22 cellular contexts compared by ENCODE assay signal in the genomic region with DNA sequence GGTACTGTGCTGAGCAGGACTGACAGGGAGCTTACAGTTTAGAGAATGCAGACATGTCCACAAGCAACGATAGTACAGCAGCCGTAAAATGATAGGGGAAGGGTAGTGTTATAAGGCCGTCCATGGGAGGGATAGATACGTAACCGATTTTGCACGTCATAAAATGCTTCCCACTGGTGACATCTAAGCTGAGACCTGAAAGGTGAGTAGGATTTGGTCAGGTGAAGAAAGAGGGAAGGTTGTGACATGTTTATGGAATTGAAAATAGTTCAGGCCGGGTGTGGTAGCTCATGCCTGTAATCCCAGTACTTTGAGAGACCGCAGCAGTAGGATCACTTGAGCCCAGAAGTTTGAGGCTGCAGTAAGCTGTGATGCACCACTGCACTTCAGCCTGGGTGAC. TPM values are rescaled to one million over a fixed set of nuclear protein-coding genes. Genes with fewer than 3 reads are reported as not detected.
DNase-seq lines count a peak whose midpoint lies in the region; ATAC-seq and TF ChIP-seq lines count a peak whose summit lies in the region.
"Had no signal": no experiment of that assay in that cellular context is flagged by ENCODE, and none has a peak within 500 bp of the region (broad histone marks: within the 10 kb centered on the region; RNA-seq: fewer than 3 reads in every experiment).

No MANE protein-coding gene starts in this region.

- no peak overlapping the region for H3K27ac ChIP-seq in gastrocnemius medialis
- no peak overlapping the region for H3K27ac ChIP-seq in adrenal gland
- H3K27ac ChIP-seq: BLaER1, coronary artery, SJSA1 had no signal

- in situ Hi-C loops in gastrocnemius medialis (cut with MboI; ENCODE audit: low sequenced_read_pairs in 4 of 4): no loop called here

- H3K4me3 Mint-ChIP-seq in activated T-cell treated with anti-CD3 and anti-CD28 coated beads, Interleukin-2, amount 50 U/mL, for 4 hours: peak overlapping the region; percentile 29
- H3K4me3 Mint-ChIP-seq in T-helper 17 cell (peak overlapping the region; percentile 6), glutamatergic neuron (ENCODE audit: unreplicated experiment) (peak overlapping the region; percentile 16)
- H3K4me3 Mint-ChIP-seq: effector memory CD8-positive, alpha-beta T cell had no signal

- H3K4me1 Mint-ChIP-seq in activated T-cell treated with anti-CD3 and anti-CD28 coated beads, Interleukin-2, amount 50 U/mL, for 4 hours (ENCODE audit: low read depth): peaks cover 64% of the 10 kb centered on the region
- H3K4me1 Mint-ChIP-seq in T-helper 17 cell (peaks cover 37% of the 10 kb centered on the region), glutamatergic neuron (ENCODE audit: low read depth, unreplicated experiment) (peaks cover 34% of the 10 kb centered on the region)

- H3K27ac Mint-ChIP-seq in T-helper 17 cell: peak overlapping the region; percentile 19
- no peak overlapping the region for H3K27ac Mint-ChIP-seq in glutamatergic neuron (ENCODE audit: unreplicated experiment)

- H3K9me3 ChIP-seq in T-helper 17 cell (ENCODE audit: control insufficient read depth, low read length, poor library complexity, severe bottlenecking) (no peaks in the 10 kb centered on the region), gastrocnemius medialis (no peaks in the 10 kb centered on the region), adrenal gland (replicated peaks in 1 of 3) (peaks cover 0 to 10% (median 0%) of the 10 kb centered on the region in 3 donors)

- H3K4me3 ChIP-seq in gastrocnemius medialis (no peak overlapping the region), adrenal gland (no peak overlapping the region), foreskin fibroblast (ENCODE audit: low read depth in 1 of 2, low read length in 2 of 2) (no peak overlapping the region)
- H3K4me3 ChIP-seq: BLaER1, coronary artery, lung, SJSA1, skin epidermis had no signal

- peaks cover 17% of the 10 kb centered on the region for H3K9me3 Mint-ChIP-seq in activated T-cell treated with anti-CD3 and anti-CD28 coated beads, Interleukin-2, amount 50 U/mL, for 4 hours
- H3K9me3 Mint-ChIP-seq in glutamatergic neuron (ENCODE audit: unreplicated experiment): peaks cover 9% of the 10 kb centered on the region

- H3K27me3 ChIP-seq in gastrocnemius medialis (no peaks in the 10 kb centered on the region), adrenal gland (no peaks in the 10 kb centered on the region)
- H3K27me3 ChIP-seq: BLaER1, SJSA1 had no signal

- intact Hi-C loops in gastrocnemius medialis (cut with DNase I; ENCODE audit: low total_unique reads): no loop called here
- intact Hi-C loops in adrenal gland (cut with DNase I): no loop called here

- H3K4me1 ChIP-seq in gastrocnemius medialis (peaks cover 37 to 42% of the 10 kb centered on the region in 2 donors), adrenal gland (replicated peaks in 1 of 2) (peaks cover 13 to 33% of the 10 kb centered on the region in 2 donors)
- H3K4me1 ChIP-seq: SJSA1 had no signal

- H3K27me3 Mint-ChIP-seq in activated T-cell treated with anti-CD3 and anti-CD28 coated beads, Interleukin-2, amount 50 U/mL, for 4 hours (ENCODE audit: low read depth): no peaks in the 10 kb centered on the region
- H3K27me3 Mint-ChIP-seq in T-helper 17 cell (no peaks in the 10 kb centered on the region), glutamatergic neuron (ENCODE audit: unreplicated experiment) (peaks cover 8% of the 10 kb centered on the region)
- H3K27me3 Mint-ChIP-seq: effector memory CD8-positive, alpha-beta T cell had no signal

- DNase-seq in activated T-cell treated with anti-CD3 and anti-CD28 coated beads, Interleukin-2, amount 50 U/mL, for 4 hours: no peak
- no peak for DNase-seq in activated T-cell treated with anti-CD3 and anti-CD28 coated beads, Interleukin-2, amount 50 U/mL, for 48 hours
- no peak for DNase-seq in T-helper 17 cell
- no peak for DNase-seq in glutamatergic neuron
- DNase-seq in gastrocnemius medialis: no peak
- no peak for DNase-seq in adrenal gland
- DNase-seq in foreskin fibroblast: no peak
- DNase-seq: activated CD4-positive, alpha-beta T cell treated with anti-CD3 and anti-CD28 coated beads for 1 hour; amniotic stem cell; COR-L47; effector memory CD8-positive, alpha-beta T cell; MM.1S; NCI-H1417 treated with DMSO at 0.1 percent for 48 hours; NCI-H748 treated with DMSO at 0.1 percent for 48 hours; nucleus accumbens; T-helper 1 cell had no signal

- peaks cover 27% of the 10 kb centered on the region for H3K36me3 Mint-ChIP-seq in activated T-cell treated with anti-CD3 and anti-CD28 coated beads, Interleukin-2, amount 50 U/mL, for 4 hours (ENCODE audit: insufficient read depth)
- H3K36me3 Mint-ChIP-seq in T-helper 17 cell (ENCODE audit: low read depth): peaks cover 2% of the 10 kb centered on the region
- H3K36me3 Mint-ChIP-seq in glutamatergic neuron (ENCODE audit: unreplicated experiment): peaks cover 8% of the 10 kb centered on the region

- TF ChIP-seq CTCF in glutamatergic neuron (IDR thresholded peaks at IDR 0.05; ENCODE audit: partially characterized antibody, unreplicated experiment) (no peak), gastrocnemius medialis (IDR thresholded peaks at IDR 0.05 in 4 of 5, conservative IDR thresholded peaks at IDR 0.05 in 1 of 5) (no peak), adrenal gland (IDR thresholded peaks at IDR 0.05) (no peak), foreskin fibroblast (IDR thresholded peaks at IDR 0.05; ENCODE audit: low read depth, low read length) (no peak)

- TF ChIP-seq POLR2A in gastrocnemius medialis (IDR thresholded peaks at IDR 0.05) (no peak), adrenal gland (IDR thresholded peaks at IDR 0.05) (no peak)

- H3K36me3 ChIP-seq in gastrocnemius medialis: no peaks in the 10 kb centered on the region
- no peaks in the 10 kb centered on the region for H3K36me3 ChIP-seq in adrenal gland (replicated peaks in 1 of 2)
- H3K36me3 ChIP-seq: BLaER1, SJSA1 had no signal

- ATAC-seq in activated T-cell treated with anti-CD3 and anti-CD28 coated beads, Interleukin-2, amount 50 U/mL, for 4 hours: no peak
- ATAC-seq in T-helper 17 cell: no peak
- peak; percentile 33 to 46 for ATAC-seq in gastrocnemius medialis
- no peak for ATAC-seq in GM19351 (IDR thresholded peaks at IDR 0.05; ENCODE audit: unreplicated experiment)
- ATAC-seq: effector memory CD8-positive, alpha-beta T cell had no signal

- 92 to 96% (median 95%) methylated on average over 8 of the region's 8 CpGs for WGBS in adrenal gland, 4 donors

RNA-seq across cellular contexts. Expression of gene SNX9, which starts 25.6 kb away (rescaled TPM):
- 10 to 100 TPM; 39.0 to 52.5 (median 42.8) TPM for total RNA-seq in activated T-cell treated with anti-CD3 and anti-CD28 coated beads, Interleukin-2, amount 50 U/mL, for 4 hours
- 10 to 100 TPM; 21.2 to 38.9 TPM for total RNA-seq in T-helper 17 cell
- 45.7 TPM for total RNA-seq in glutamatergic neuron (ENCODE audit: unreplicated experiment)
- total RNA-seq in gastrocnemius medialis: 10 to 100 TPM; 29.4 to 44.9 (median 33.3) TPM
- total RNA-seq in adrenal gland: 10 to 100 TPM; 42.2 to 59.6 (median 52.3) TPM
- 10 to 100 TPM; 27.7 to 49.9 (median 38.1) TPM for polyA plus RNA-seq in adrenal gland

Comparison
In these comparisons a context has a peak if more than half of its experiments do, and no peak if none do; other contexts are left out.
1. ATAC-seq: peak in gastrocnemius medialis (2 of 2); none in activated T-cell treated with anti-CD3 and anti-CD28 coated beads, Interleukin-2, amount 50 U/mL, for 4 hours (0 of 2), T-helper 17 cell (single experiment) and GM19351 (single experiment).
2. Peak in every context shown above with its lines, with median percentiles within 50 percentile points of each other: H3K4me3 Mint-ChIP-seq.